Comparison of ENCODE assay signal across 26 cellular contexts in the genomic region with DNA sequence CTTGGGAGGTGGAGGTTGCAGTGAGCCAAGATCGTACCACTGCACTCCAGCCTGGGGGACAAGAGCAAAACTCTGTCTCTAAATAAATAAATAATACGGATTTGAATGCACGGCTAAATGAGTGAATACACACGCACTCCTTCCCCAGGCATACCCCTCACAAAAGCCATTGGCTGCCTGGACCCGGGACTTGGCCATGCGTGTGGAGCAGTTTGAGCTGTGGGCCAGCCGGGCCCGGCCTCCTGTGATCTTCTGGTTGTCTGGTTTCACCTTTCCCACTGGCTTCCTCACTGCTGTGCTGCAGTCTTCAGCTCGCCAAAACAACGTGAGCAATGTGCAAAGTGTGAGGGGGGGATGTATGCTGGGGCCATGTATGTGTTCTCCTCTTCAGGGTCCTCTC.
"Had no signal": no experiment of that assay in that cellular context is flagged by ENCODE, and none has a peak within 500 bp of the region (broad histone marks: within the 10 kb centered on the region; RNA-seq: fewer than 3 reads in every experiment).

No MANE protein-coding gene starts in this region.

- H3K9me3 ChIP-seq: breast epithelium, gastroesophageal sphincter, heart right ventricle, suprapubic skin, transverse colon, uterus had no signal

- H3K27ac Mint-ChIP-seq: activated B cell treated with CpG ODN at 0.5 μM for 24 hours; activated naive CD8-positive, alpha-beta T cell treated with anti-CD3 and anti-CD28 coated beads, Interleukin-2, amount 10 ng/mL, durations not matched to agents 7 days and 5 days; activated T-helper 17 cell treated with anti-CD3 and anti-CD28 coated beads, Interleukin-2, amount 50 U/mL, for 72 hours; immature natural killer cell; stimulated activated naive CD8-positive, alpha-beta T cell treated with anti-CD3 and anti-CD28 coated beads, Interleukin-15, amount 100 ng/mL, for 72 hours had no signal

- H3K9me3 Mint-ChIP-seq: activated B cell treated with CpG ODN at 0.5 μM for 24 hours; activated CD4-positive, alpha-beta memory T cell treated with anti-CD3 and anti-CD28 coated beads for 36 hours; activated naive CD8-positive, alpha-beta T cell treated with anti-CD3 and anti-CD28 coated beads, Interleukin-2, amount 10 ng/mL, durations not matched to agents 7 days and 5 days; activated T-helper 17 cell treated with anti-CD3 and anti-CD28 coated beads, Interleukin-2, amount 50 U/mL, for 72 hours; immature natural killer cell; naive thymus-derived CD8-positive, alpha-beta T cell; stimulated activated naive CD8-positive, alpha-beta T cell treated with anti-CD3 and anti-CD28 coated beads, Interleukin-15, amount 100 ng/mL, for 72 hours had no signal

- H3K36me3 Mint-ChIP-seq: activated CD4-positive, alpha-beta memory T cell treated with anti-CD3 and anti-CD28 coated beads for 36 hours; activated naive CD8-positive, alpha-beta T cell treated with anti-CD3 and anti-CD28 coated beads, Interleukin-2, amount 10 ng/mL, durations not matched to agents 7 days and 5 days; immature natural killer cell; naive thymus-derived CD8-positive, alpha-beta T cell had no signal

- H3K27me3 Mint-ChIP-seq: activated T-helper 17 cell treated with anti-CD3 and anti-CD28 coated beads, Interleukin-2, amount 50 U/mL, for 72 hours had no signal

- H3K27me3 ChIP-seq: breast epithelium, gastroesophageal sphincter, transverse colon, uterus had no signal

- H3K36me3 ChIP-seq: breast epithelium, gastroesophageal sphincter, heart right ventricle, suprapubic skin, transverse colon, uterus had no signal

- H3K4me3 Mint-ChIP-seq: activated B cell treated with CpG ODN at 0.5 μM for 24 hours; activated CD4-positive, alpha-beta memory T cell treated with anti-CD3 and anti-CD28 coated beads for 36 hours; activated naive CD8-positive, alpha-beta T cell treated with anti-CD3 and anti-CD28 coated beads, Interleukin-2, amount 10 ng/mL, durations not matched to agents 7 days and 5 days had no signal

- H3K4me3 ChIP-seq: breast epithelium, gastroesophageal sphincter, heart right ventricle, skin epidermis, suprapubic skin, transverse colon, uterus had no signal

- H3K27ac ChIP-seq: breast epithelium, suprapubic skin, uterus had no signal

- ATAC-seq: activated T-helper 17 cell treated with anti-CD3 and anti-CD28 coated beads, Interleukin-2, amount 50 U/mL, for 72 hours; esophagus mucosa; gastroesophageal sphincter; heart right ventricle; naive thymus-derived CD8-positive, alpha-beta T cell; stimulated activated naive CD8-positive, alpha-beta T cell treated with anti-CD3 and anti-CD28 coated beads, Interleukin-15, amount 100 ng/mL, for 72 hours had no signal

- DNase-seq: activated B cell treated with CpG ODN at 0.5 μM for 24 hours; activated CD4-positive, alpha-beta memory T cell treated with anti-CD3 and anti-CD28 coated beads for 36 hours; activated CD4-positive, alpha-beta T cell treated with anti-CD3 and anti-CD28 coated beads for 4 hours; activated naive CD4-positive, alpha-beta T cell; activated T-cell treated with anti-CD3 and anti-CD28 coated beads, Interleukin-2, amount 50 U/mL, for 1 hour; anterior cingulate cortex; cerebellar nuclear complex; cortex of kidney; heart right ventricle; immature natural killer cell; kidney glomerular epithelial cell; mesendoderm; retina; stimulated activated CD4-positive, alpha-beta T cell treated with anti-CD3 and anti-CD28 coated beads, Interleukin-15, amount 100 ng/mL, for 24 hours; stimulated activated CD4-positive, alpha-beta T cell treated with anti-CD3 and anti-CD28 coated beads, Interleukin-2, amount 100 ng/mL, for 48 hours; stimulated activated naive CD8-positive, alpha-beta T cell treated with anti-CD3 and anti-CD28 coated beads, Interleukin-15, amount 100 ng/mL, for 72 hours; transverse colon; uterus had no signal
